Comparison of ENCODE assay signal across 24 cellular contexts in the genomic region with DNA sequence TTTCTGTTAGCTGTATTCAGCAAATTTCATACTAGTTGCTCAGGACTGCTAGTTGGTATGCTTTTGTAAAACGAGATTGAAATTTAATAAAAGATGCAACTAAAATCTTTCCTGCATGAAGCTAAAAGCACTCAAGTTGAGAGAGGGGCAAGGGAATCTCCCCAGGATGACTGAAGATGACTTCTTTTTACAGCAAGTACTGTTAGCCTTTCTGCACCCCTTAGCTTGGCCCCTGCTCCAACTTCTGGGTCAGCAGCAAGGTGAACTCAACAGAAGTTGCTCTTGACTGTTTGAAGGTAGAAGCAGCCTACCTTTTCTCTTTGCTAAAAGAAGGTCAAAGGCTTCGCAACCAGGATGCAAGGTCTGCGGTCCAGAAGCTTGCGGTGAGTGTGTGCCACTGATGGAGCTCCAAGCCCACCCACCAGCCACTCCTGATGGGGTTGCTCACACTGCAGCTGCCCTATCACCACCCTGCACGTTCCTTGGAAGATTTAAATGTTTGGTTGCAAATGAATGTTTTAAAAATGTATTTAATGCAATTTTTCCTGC. TPM values are rescaled to one million over a fixed set of nuclear protein-coding genes. Genes with fewer than 3 reads are reported as not detected.
DNase-seq lines count a peak whose midpoint lies in the region; ATAC-seq lines count a peak whose summit lies in the region.
"Had no signal": no experiment of that assay in that cellular context is flagged by ENCODE, and none has a peak within 500 bp of the region (broad histone marks: within the 10 kb centered on the region; RNA-seq: fewer than 3 reads in every experiment).

No MANE protein-coding gene starts in this region.

- H3K36me3 Mint-ChIP-seq in activated naive CD4-positive, alpha-beta T cell treated with anti-CD3 and anti-CD28 coated beads for 36 hours (ENCODE audit: low read depth): peaks cover 33% of the 10 kb centered on the region
- H3K36me3 Mint-ChIP-seq in activated T-helper 1 cell treated with anti-CD3 and anti-CD28 coated beads, Interleukin-12 subunit alpha, Interleukin-12 subunit beta, Interleukin-2, Interleukin-4 antibody, amounts not matched to agents 30 ng/mL and 10 ng/mL and 1 ng/mL, durations not matched to agents 14 hours and 24 hours and 36 hours (ENCODE audit: low read depth): peaks cover 40% of the 10 kb centered on the region
- H3K36me3 Mint-ChIP-seq in stimulated activated effector memory CD8-positive, alpha-beta T cell treated with anti-CD3 and anti-CD28 coated beads, Interleukin-12 subunit alpha, Interleukin-12 subunit beta, amount 100 ng/mL, for 72 hours: peaks cover 49% of the 10 kb centered on the region

- CTCF ChIA-PET in activated naive CD4-positive, alpha-beta T cell treated with anti-CD3 and anti-CD28 coated beads for 36 hours (lab: Charles Lee): interaction anchor here (1.0 to 2.4 kb wide), 3 partner anchors 31 to 41 kb away, joined by 3 to 8 read pairs (median 7); no protein-coding TSS in a partner anchor

- intact Hi-C loops in activated naive CD4-positive, alpha-beta T cell treated with anti-CD3 and anti-CD28 coated beads for 36 hours (cut with micrococcal nuclease): loop anchor here (1.0 to 10.0 kb wide), 3 partner anchors 15 to 232 kb away; a partner anchor contains a TSS
- intact Hi-C loops in activated T-helper 1 cell treated with anti-CD3 and anti-CD28 coated beads, Interleukin-12 subunit alpha, Interleukin-12 subunit beta, Interleukin-2, Interleukin-4 antibody, amounts not matched to agents 30 ng/mL and 10 ng/mL and 1 ng/mL, durations not matched to agents 14 hours and 24 hours and 36 hours (cut with micrococcal nuclease): no loop called here

- peak overlapping the region; percentile 9 for H3K4me3 Mint-ChIP-seq in activated naive CD4-positive, alpha-beta T cell treated with anti-CD3 and anti-CD28 coated beads for 36 hours
- no peak overlapping the region for H3K4me3 Mint-ChIP-seq in activated T-helper 1 cell treated with anti-CD3 and anti-CD28 coated beads, Interleukin-12 subunit alpha, Interleukin-12 subunit beta, Interleukin-2, Interleukin-4 antibody, amounts not matched to agents 30 ng/mL and 10 ng/mL and 1 ng/mL, durations not matched to agents 14 hours and 24 hours and 36 hours
- H3K4me3 Mint-ChIP-seq in stimulated activated effector memory CD8-positive, alpha-beta T cell treated with anti-CD3 and anti-CD28 coated beads, Interleukin-12 subunit alpha, Interleukin-12 subunit beta, amount 100 ng/mL, for 72 hours: peak overlapping the region; percentile 43
- H3K4me3 Mint-ChIP-seq: type B pancreatic cell had no signal

- peaks cover 38% of the 10 kb centered on the region for H3K4me1 Mint-ChIP-seq in activated naive CD4-positive, alpha-beta T cell treated with anti-CD3 and anti-CD28 coated beads for 36 hours (ENCODE audit: low read depth)
- peaks cover 30% of the 10 kb centered on the region for H3K4me1 Mint-ChIP-seq in activated T-helper 1 cell treated with anti-CD3 and anti-CD28 coated beads, Interleukin-12 subunit alpha, Interleukin-12 subunit beta, Interleukin-2, Interleukin-4 antibody, amounts not matched to agents 30 ng/mL and 10 ng/mL and 1 ng/mL, durations not matched to agents 14 hours and 24 hours and 36 hours (ENCODE audit: low read depth)
- H3K4me1 Mint-ChIP-seq in stimulated activated effector memory CD8-positive, alpha-beta T cell treated with anti-CD3 and anti-CD28 coated beads, Interleukin-12 subunit alpha, Interleukin-12 subunit beta, amount 100 ng/mL, for 72 hours: peaks cover 48% of the 10 kb centered on the region

- peak overlapping the region; percentile 88 for H3K27ac Mint-ChIP-seq in activated naive CD4-positive, alpha-beta T cell treated with anti-CD3 and anti-CD28 coated beads for 36 hours
- peak overlapping the region; percentile 64 for H3K27ac Mint-ChIP-seq in activated T-helper 1 cell treated with anti-CD3 and anti-CD28 coated beads, Interleukin-12 subunit alpha, Interleukin-12 subunit beta, Interleukin-2, Interleukin-4 antibody, amounts not matched to agents 30 ng/mL and 10 ng/mL and 1 ng/mL, durations not matched to agents 14 hours and 24 hours and 36 hours
- H3K27ac Mint-ChIP-seq in stimulated activated effector memory CD8-positive, alpha-beta T cell treated with anti-CD3 and anti-CD28 coated beads, Interleukin-12 subunit alpha, Interleukin-12 subunit beta, amount 100 ng/mL, for 72 hours: peak overlapping the region; percentile 89
- H3K27ac Mint-ChIP-seq: type B pancreatic cell had no signal

- ATAC-seq in HG02642 (IDR thresholded peaks at IDR 0.05; ENCODE audit: poor library complexity, unreplicated experiment) (peak; percentile 7), esophagus mucosa (no peak)
- peak; percentile 64 for ATAC-seq in stimulated activated effector memory CD8-positive, alpha-beta T cell treated with anti-CD3 and anti-CD28 coated beads, Interleukin-12 subunit alpha, Interleukin-12 subunit beta, amount 100 ng/mL, for 72 hours
- ATAC-seq: HCT116, left lung had no signal

- peak; percentile 51 for DNase-seq in activated naive CD4-positive, alpha-beta T cell treated with anti-CD3 and anti-CD28 coated beads for 36 hours
- DNase-seq in activated naive CD4-positive, alpha-beta T cell (lab: John Stamatoyannopoulos, UW): no peak
- no peak for DNase-seq in activated T-helper 1 cell treated with anti-CD3 and anti-CD28 coated beads, Interleukin-12 subunit alpha, Interleukin-12 subunit beta, Interleukin-2, Interleukin-4 antibody, amounts not matched to agents 30 ng/mL and 10 ng/mL and 1 ng/mL, durations not matched to agents 14 hours and 24 hours and 36 hours (ENCODE audit: low spot score)
- DNase-seq in stimulated activated effector memory CD8-positive, alpha-beta T cell treated with anti-CD3 and anti-CD28 coated beads, Interleukin-12 subunit alpha, Interleukin-12 subunit beta, amount 100 ng/mL, for 72 hours (ENCODE audit: low spot score in 2 of 2): no peak
- DNase-seq in ecto neural progenitor cell (ENCODE audit: low spot score): no peak
- DNase-seq in NCI-H345 treated with DMSO at 0.1 percent for 48 hours (lab: John Stamatoyannopoulos, UW; ENCODE audit: unreplicated experiment): no peak
- DNase-seq: amniotic stem cell; effector memory CD4-positive, alpha-beta T cell; foreskin melanocyte; GDM1; hippocampal formation; left lung; mesendoderm; NCI-H1048; NCI-H1694 treated with DMSO at 0.1 percent for 48 hours; NCI-H2171 treated with DMSO at 0.1 percent for 48 hours; NCI-H524 treated with DMSO at 0.1 percent for 48 hours; retina had no signal

- no peaks in the 10 kb centered on the region for H3K27me3 Mint-ChIP-seq in activated naive CD4-positive, alpha-beta T cell treated with anti-CD3 and anti-CD28 coated beads for 36 hours (ENCODE audit: low read depth)
- no peaks in the 10 kb centered on the region for H3K27me3 Mint-ChIP-seq in activated T-helper 1 cell treated with anti-CD3 and anti-CD28 coated beads, Interleukin-12 subunit alpha, Interleukin-12 subunit beta, Interleukin-2, Interleukin-4 antibody, amounts not matched to agents 30 ng/mL and 10 ng/mL and 1 ng/mL, durations not matched to agents 14 hours and 24 hours and 36 hours (ENCODE audit: insufficient read depth)
- H3K27me3 Mint-ChIP-seq: type B pancreatic cell had no signal

- H3K9me3 Mint-ChIP-seq in activated naive CD4-positive, alpha-beta T cell treated with anti-CD3 and anti-CD28 coated beads for 36 hours: no peaks in the 10 kb centered on the region
- no peaks in the 10 kb centered on the region for H3K9me3 Mint-ChIP-seq in activated T-helper 1 cell treated with anti-CD3 and anti-CD28 coated beads, Interleukin-12 subunit alpha, Interleukin-12 subunit beta, Interleukin-2, Interleukin-4 antibody, amounts not matched to agents 30 ng/mL and 10 ng/mL and 1 ng/mL, durations not matched to agents 14 hours and 24 hours and 36 hours
- no peaks in the 10 kb centered on the region for H3K9me3 Mint-ChIP-seq in stimulated activated effector memory CD8-positive, alpha-beta T cell treated with anti-CD3 and anti-CD28 coated beads, Interleukin-12 subunit alpha, Interleukin-12 subunit beta, amount 100 ng/mL, for 72 hours
- H3K9me3 Mint-ChIP-seq: type B pancreatic cell had no signal

RNA-seq across cellular contexts. Expression of a gene that starts 32.5 kb away (rescaled TPM):
- total RNA-seq in activated naive CD4-positive, alpha-beta T cell treated with anti-CD3 and anti-CD28 coated beads for 36 hours: 1 to 10 TPM; 2.0 to 2.4 TPM
- total RNA-seq in activated T-helper 1 cell treated with anti-CD3 and anti-CD28 coated beads, Interleukin-12 subunit alpha, Interleukin-12 subunit beta, Interleukin-2, Interleukin-4 antibody, amounts not matched to agents 30 ng/mL and 10 ng/mL and 1 ng/mL, durations not matched to agents 14 hours and 24 hours and 36 hours: not detected in 2 replicates
- not detected for total RNA-seq in esophagus mucosa
- total RNA-seq: bronchial epithelial cell, osteocyte had no signal

RNA-seq across cellular contexts. Expression of a gene that starts 51.2 kb away (rescaled TPM):
- under 1 TPM; 0.52 to 0.62 TPM for total RNA-seq in activated naive CD4-positive, alpha-beta T cell treated with anti-CD3 and anti-CD28 coated beads for 36 hours
- 0.05 and 0.42 TPM in 2 replicates for total RNA-seq in activated T-helper 1 cell treated with anti-CD3 and anti-CD28 coated beads, Interleukin-12 subunit alpha, Interleukin-12 subunit beta, Interleukin-2, Interleukin-4 antibody, amounts not matched to agents 30 ng/mL and 10 ng/mL and 1 ng/mL, durations not matched to agents 14 hours and 24 hours and 36 hours
- total RNA-seq in esophagus mucosa: 1.6 TPM
